In the genomic region with DNA sequence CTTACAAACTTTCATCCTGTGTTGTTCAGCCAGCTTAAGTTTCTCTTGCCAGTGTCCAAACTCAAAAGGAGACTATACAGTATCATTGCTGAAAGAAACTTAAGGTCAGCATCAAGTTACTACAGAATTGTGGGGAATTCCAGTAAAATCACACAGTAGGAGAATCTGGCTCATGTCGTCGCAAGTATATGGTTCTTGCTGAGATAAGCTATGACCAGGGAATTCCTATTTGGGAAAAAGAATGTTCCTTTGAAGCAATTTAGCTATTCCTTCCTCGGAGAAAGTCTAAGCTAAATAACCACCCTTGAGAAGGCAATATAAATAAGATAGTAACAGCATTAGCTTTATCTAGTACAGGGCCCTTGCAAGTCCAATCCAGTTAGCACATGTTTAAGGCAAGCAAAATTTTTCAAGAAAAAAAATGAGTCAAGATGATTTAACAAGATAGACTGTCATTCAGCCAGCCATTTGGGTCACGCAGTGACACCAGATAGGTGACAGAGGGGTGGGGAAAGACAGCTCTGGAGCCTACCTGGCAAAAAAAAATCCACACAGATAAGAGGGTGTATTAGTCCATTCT, we compare ENCODE assay signal across 13 cellular contexts.
A peak's percentile ranks its signal among the peaks of the same experiment; 100 is the strongest.
DNase-seq lines count a peak whose midpoint lies in the region; TF ChIP-seq lines count a peak whose summit lies in the region.
"Had no signal": no experiment of that assay in that cellular context is flagged by ENCODE, and none has a peak within 500 bp of the region (broad histone marks: within the 10 kb centered on the region; RNA-seq: fewer than 3 reads in every experiment).

No MANE protein-coding gene starts in this region.

- H3K36me3 ChIP-seq in adipocyte (ENCODE audit: control insufficient read depth, insufficient read depth, low read length, severe bottlenecking): no peaks in the 10 kb centered on the region
- no peaks in the 10 kb centered on the region for H3K36me3 ChIP-seq in mesenchymal stem cell (ENCODE audit: control insufficient read depth in 1 of 2, insufficient read depth in 2 of 2, low read depth in 1 of 2, low read length in 2 of 2)
- H3K36me3 ChIP-seq in smooth muscle cell (ENCODE audit: low read depth): no peaks in the 10 kb centered on the region

- H2BK5ac ChIP-seq in mesenchymal stem cell (ENCODE audit: low read depth, low read length, poor library complexity, severe bottlenecking): no peak overlapping the region

- H3K14ac ChIP-seq in mesenchymal stem cell (ENCODE audit: low read length in 2 of 2): no peak overlapping the region

- H3K4me1 ChIP-seq in adipocyte (ENCODE audit: control insufficient read depth, insufficient read depth, low read length) (peaks cover 24% of the 10 kb centered on the region), mesenchymal stem cell (ENCODE audit: control insufficient read depth, insufficient read depth, low read depth, low read length) (peaks cover 8% of the 10 kb centered on the region), smooth muscle cell (ENCODE audit: low read depth) (peaks cover 14% of the 10 kb centered on the region)

- 86% methylated on average over 1 of the region's 4 CpGs for whole genome bisulfite sequencing in mesenchymal stem cell
- WGBS in smooth muscle cell (ENCODE audit: low lambda C conversion rate): 8% methylated on average over 4 of the region's 4 CpGs

- H3F3A ChIP-seq in smooth muscle cell (ENCODE audit: low read depth): peaks cover 28% of the 10 kb centered on the region

- H3K27ac ChIP-seq in mesenchymal stem cell (ENCODE audit: low read length, poor library complexity, severe bottlenecking) (no peak overlapping the region), smooth muscle cell (ENCODE audit: low read depth) (peak overlapping the region; percentile 65)

- H3K9me3 ChIP-seq in adipocyte (ENCODE audit: control insufficient read depth, low read length) (no peaks in the 10 kb centered on the region), mesenchymal stem cell (ENCODE audit: control insufficient read depth, low read length) (no peaks in the 10 kb centered on the region), smooth muscle cell (replicated peaks; ENCODE audit: low read depth) (no peaks in the 10 kb centered on the region)

- H3K23ac ChIP-seq in mesenchymal stem cell (ENCODE audit: low read length in 2 of 2): no peak overlapping the region

- no peaks in the 10 kb centered on the region for H4K20me1 ChIP-seq in smooth muscle cell (ENCODE audit: low read depth)

- H4K8ac ChIP-seq in mesenchymal stem cell (ENCODE audit: low read length): no peak overlapping the region

- H3K79me1 ChIP-seq in mesenchymal stem cell (replicated peaks; ENCODE audit: low read length, poor library complexity, severe bottlenecking): no peaks in the 10 kb centered on the region

- H3K18ac ChIP-seq in mesenchymal stem cell (ENCODE audit: low read depth in 1 of 2, low read length in 2 of 2): no peak overlapping the region

- TF ChIP-seq CTCF in smooth muscle cell (IDR thresholded peaks at IDR 0.05; ENCODE audit: borderline replicate concordance, insufficient read depth, poor library complexity, severe bottlenecking): no peak

- no peak overlapping the region for H3K4me2 ChIP-seq in mesenchymal stem cell (ENCODE audit: low read length, poor library complexity, severe bottlenecking)
- peak overlapping the region; percentile 58 for H3K4me2 ChIP-seq in smooth muscle cell

- H3K4ac ChIP-seq in mesenchymal stem cell (ENCODE audit: low read depth in 1 of 2, low read length in 2 of 2): no peak overlapping the region

- H3K9ac ChIP-seq in adipocyte (ENCODE audit: low read length) (no peak overlapping the region), mesenchymal stem cell (ENCODE audit: low read length) (no peak overlapping the region), smooth muscle cell (ENCODE audit: low read depth) (no peak overlapping the region)

- no peak overlapping the region for H2BK15ac ChIP-seq in mesenchymal stem cell (ENCODE audit: low read depth, poor library complexity, severe bottlenecking)

- H2AFZ ChIP-seq in mesenchymal stem cell (ENCODE audit: low read depth, low read length): no peak overlapping the region
- H2AFZ ChIP-seq in smooth muscle cell (ENCODE audit: low read depth): no peak overlapping the region

- DNase-seq in adipocyte (ENCODE audit: low read depth) (peak; percentile 51), fibroblast of peridontal ligament (ENCODE audit: extremely low read depth) (peak; percentile 54), mesenchymal stem cell (peak; percentile 68), smooth muscle cell (lab: John Stamatoyannopoulos, UW; ENCODE audit: unreplicated experiment) (no peak), MV-4-11 (lab: John Stamatoyannopoulos, UW) (no peak), NCI-H774 (lab: John Stamatoyannopoulos, UW) (no peak), NCI-H146 (lab: John Stamatoyannopoulos, UW) (no peak)
- DNase-seq: CD4-positive, CD25-positive, alpha-beta regulatory T cell; DMS79; HCEC 1CT; NCI-H1092 treated with DMSO at 0.1 percent for 48 hours; NCI-H187; Right ventricle myocardium superior had no signal

- no peaks in the 10 kb centered on the region for H3K27me3 ChIP-seq in adipocyte (replicated peaks; ENCODE audit: control insufficient read depth, insufficient read depth, low read length)
- H3K27me3 ChIP-seq in mesenchymal stem cell (ENCODE audit: control insufficient read depth in 1 of 2, insufficient read depth in 1 of 2, low read length in 2 of 2): no peaks in the 10 kb centered on the region
- H3K27me3 ChIP-seq in smooth muscle cell (ENCODE audit: low read depth): no peaks in the 10 kb centered on the region

- H2BK12ac ChIP-seq in mesenchymal stem cell (ENCODE audit: low read length in 2 of 2): no peak overlapping the region

- no peak overlapping the region for H2AK5ac ChIP-seq in mesenchymal stem cell (ENCODE audit: low read length, severe bottlenecking)

- H2BK120ac ChIP-seq in mesenchymal stem cell (ENCODE audit: low read depth, low read length): no peak overlapping the region

- H3K79me2 ChIP-seq in smooth muscle cell (ENCODE audit: low read depth): no peaks in the 10 kb centered on the region

- H4K91ac ChIP-seq in mesenchymal stem cell (ENCODE audit: low read length): no peak overlapping the region

- no peak overlapping the region for H3K4me3 ChIP-seq in adipocyte (ENCODE audit: low read length)
- no peak overlapping the region for H3K4me3 ChIP-seq in mesenchymal stem cell (ENCODE audit: insufficient read depth in 1 of 2, low read depth in 1 of 2, low read length in 2 of 2)
- H3K4me3 ChIP-seq in smooth muscle cell: no peak overlapping the region

Comparison
In these comparisons a context has a peak if more than half of its experiments do, and no peak if none do; other contexts are left out.
1. DNase-seq: peak in adipocyte (single experiment), fibroblast of peridontal ligament (single experiment) and mesenchymal stem cell (single experiment); none in smooth muscle cell (single experiment), MV-4-11 (single experiment), NCI-H774 (single experiment) and NCI-H146 (single experiment).